1 cellular context compared by ENCODE assay signal in genomic region chr18:10114727-10115463, GRCh38.
TF ChIP-seq lines count a peak whose summit lies in the region.

No MANE protein-coding gene starts in this region.

TF ChIP-seq in SK-N-SH, 30 proteins besides CTCF, POLR2A, EP300 and RAD21 (continued from another document):
- TF ChIP-seq ZBTB33 (IDR thresholded peaks at IDR 0.05; ENCODE audit: borderline replicate concordance, low read depth) (no peak), NFIC (IDR thresholded peaks at IDR 0.05; ENCODE audit: borderline replicate concordance) (no peak), GATA2 (CRISPR knock-in tag; IDR thresholded peaks at IDR 0.05) (no peak), FOSL2 (IDR thresholded peaks at IDR 0.05; ENCODE audit: borderline replicate concordance, low read depth) (no peak), TAF1 (IDR thresholded peaks at IDR 0.05; ENCODE audit: borderline replicate concordance, low read depth, low read length) (no peak)
